In genomic region chr2:64966017-64966416, GRCh38 we compare ENCODE assay signal across 2 cellular contexts.
TF ChIP-seq lines count a peak whose summit lies in the region.

No MANE protein-coding gene starts in this region.

TF ChIP-seq in GM23338, 12 proteins besides CTCF, POLR2A, EP300 and RAD21 (continued from another document):
- TF ChIP-seq, protein P1, sequence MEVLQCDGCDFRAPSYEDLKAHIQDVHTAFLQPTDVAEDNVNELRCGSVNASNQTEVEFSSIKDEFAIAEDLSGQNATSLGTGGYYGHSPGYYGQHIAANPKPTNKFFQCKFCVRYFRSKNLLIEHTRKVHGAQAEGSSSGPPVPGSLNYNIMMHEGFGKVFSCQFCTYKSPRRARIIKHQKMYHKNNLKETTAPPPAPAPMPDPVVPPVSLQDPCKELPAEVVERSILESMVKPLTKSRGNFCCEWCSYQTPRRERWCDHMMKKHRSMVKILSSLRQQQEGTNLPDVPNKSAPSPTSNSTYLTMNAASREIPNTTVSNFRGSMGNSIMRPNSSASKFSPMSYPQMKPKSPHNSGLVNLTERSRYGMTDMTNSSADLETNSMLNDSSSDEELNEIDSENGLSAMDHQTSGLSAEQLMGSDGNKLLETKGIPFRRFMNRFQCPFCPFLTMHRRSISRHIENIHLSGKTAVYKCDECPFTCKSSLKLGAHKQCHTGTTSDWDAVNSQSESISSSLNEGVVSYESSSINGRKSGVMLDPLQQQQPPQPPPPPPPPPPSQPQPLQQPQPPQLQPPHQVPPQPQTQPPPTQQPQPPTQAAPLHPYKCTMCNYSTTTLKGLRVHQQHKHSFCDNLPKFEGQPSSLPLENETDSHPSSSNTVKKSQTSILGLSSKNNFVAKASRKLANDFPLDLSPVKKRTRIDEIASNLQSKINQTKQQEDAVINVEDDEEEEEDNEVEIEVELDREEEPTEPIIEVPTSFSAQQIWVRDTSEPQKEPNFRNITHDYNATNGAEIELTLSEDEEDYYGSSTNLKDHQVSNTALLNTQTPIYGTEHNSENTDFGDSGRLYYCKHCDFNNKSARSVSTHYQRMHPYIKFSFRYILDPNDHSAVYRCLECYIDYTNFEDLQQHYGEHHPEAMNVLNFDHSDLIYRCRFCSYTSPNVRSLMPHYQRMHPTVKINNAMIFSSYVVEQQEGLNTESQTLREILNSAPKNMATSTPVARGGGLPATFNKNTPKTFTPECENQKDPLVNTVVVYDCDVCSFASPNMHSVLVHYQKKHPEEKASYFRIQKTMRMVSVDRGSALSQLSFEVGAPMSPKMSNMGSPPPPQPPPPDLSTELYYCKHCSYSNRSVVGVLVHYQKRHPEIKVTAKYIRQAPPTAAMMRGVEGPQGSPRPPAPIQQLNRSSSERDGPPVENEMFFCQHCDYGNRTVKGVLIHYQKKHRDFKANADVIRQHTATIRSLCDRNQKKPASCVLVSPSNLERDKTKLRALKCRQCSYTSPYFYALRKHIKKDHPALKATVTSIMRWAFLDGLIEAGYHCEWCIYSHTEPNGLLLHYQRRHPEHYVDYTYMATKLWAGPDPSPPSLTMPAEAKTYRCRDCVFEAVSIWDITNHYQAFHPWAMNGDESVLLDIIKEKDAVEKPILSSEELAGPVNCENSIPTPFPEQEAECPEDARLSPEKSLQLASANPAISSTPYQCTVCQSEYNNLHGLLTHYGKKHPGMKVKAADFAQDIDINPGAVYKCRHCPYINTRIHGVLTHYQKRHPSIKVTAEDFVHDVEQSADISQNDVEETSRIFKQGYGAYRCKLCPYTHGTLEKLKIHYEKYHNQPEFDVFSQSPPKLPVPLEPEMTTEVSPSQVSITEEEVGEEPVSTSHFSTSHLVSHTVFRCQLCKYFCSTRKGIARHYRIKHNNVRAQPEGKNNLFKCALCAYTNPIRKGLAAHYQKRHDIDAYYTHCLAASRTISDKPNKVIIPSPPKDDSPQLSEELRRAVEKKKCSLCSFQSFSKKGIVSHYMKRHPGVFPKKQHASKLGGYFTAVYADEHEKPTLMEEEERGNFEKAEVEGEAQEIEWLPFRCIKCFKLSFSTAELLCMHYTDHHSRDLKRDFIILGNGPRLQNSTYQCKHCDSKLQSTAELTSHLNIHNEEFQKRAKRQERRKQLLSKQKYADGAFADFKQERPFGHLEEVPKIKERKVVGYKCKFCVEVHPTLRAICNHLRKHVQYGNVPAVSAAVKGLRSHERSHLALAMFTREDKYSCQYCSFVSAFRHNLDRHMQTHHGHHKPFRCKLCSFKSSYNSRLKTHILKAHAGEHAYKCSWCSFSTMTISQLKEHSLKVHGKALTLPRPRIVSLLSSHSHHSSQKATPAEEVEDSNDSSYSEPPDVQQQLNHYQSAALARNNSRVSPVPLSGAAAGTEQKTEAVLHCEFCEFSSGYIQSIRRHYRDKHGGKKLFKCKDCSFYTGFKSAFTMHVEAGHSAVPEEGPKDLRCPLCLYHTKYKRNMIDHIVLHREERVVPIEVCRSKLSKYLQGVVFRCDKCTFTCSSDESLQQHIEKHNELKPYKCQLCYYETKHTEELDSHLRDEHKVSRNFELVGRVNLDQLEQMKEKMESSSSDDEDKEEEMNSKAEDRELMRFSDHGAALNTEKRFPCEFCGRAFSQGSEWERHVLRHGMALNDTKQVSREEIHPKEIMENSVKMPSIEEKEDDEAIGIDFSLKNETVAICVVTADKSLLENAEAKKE (CRISPR knock-in tag; IDR thresholded peaks at IDR 0.05), result no peak
- TF ChIP-seq REST (IDR thresholded peaks at IDR 0.05; ENCODE audit: unreplicated experiment) (no peak), ZNF331 (CRISPR knock-in tag; IDR thresholded peaks at IDR 0.05; ENCODE audit: low read depth) (no peak), NANOG (IDR thresholded peaks at IDR 0.05; ENCODE audit: borderline replicate concordance) (no peak), JUNB (IDR thresholded peaks at IDR 0.05; ENCODE audit: unreplicated experiment) (no peak), STAT1 (IDR thresholded peaks at IDR 0.05; ENCODE audit: unreplicated experiment) (no peak), CREB1 (CRISPR knock-in tag; IDR thresholded peaks at IDR 0.05; ENCODE audit: low read depth) (no peak)

TF ChIP-seq in WTC11, 78 proteins besides CTCF, POLR2A, EP300 and RAD21 (continued from another document):
- TF ChIP-seq, protein P2, sequence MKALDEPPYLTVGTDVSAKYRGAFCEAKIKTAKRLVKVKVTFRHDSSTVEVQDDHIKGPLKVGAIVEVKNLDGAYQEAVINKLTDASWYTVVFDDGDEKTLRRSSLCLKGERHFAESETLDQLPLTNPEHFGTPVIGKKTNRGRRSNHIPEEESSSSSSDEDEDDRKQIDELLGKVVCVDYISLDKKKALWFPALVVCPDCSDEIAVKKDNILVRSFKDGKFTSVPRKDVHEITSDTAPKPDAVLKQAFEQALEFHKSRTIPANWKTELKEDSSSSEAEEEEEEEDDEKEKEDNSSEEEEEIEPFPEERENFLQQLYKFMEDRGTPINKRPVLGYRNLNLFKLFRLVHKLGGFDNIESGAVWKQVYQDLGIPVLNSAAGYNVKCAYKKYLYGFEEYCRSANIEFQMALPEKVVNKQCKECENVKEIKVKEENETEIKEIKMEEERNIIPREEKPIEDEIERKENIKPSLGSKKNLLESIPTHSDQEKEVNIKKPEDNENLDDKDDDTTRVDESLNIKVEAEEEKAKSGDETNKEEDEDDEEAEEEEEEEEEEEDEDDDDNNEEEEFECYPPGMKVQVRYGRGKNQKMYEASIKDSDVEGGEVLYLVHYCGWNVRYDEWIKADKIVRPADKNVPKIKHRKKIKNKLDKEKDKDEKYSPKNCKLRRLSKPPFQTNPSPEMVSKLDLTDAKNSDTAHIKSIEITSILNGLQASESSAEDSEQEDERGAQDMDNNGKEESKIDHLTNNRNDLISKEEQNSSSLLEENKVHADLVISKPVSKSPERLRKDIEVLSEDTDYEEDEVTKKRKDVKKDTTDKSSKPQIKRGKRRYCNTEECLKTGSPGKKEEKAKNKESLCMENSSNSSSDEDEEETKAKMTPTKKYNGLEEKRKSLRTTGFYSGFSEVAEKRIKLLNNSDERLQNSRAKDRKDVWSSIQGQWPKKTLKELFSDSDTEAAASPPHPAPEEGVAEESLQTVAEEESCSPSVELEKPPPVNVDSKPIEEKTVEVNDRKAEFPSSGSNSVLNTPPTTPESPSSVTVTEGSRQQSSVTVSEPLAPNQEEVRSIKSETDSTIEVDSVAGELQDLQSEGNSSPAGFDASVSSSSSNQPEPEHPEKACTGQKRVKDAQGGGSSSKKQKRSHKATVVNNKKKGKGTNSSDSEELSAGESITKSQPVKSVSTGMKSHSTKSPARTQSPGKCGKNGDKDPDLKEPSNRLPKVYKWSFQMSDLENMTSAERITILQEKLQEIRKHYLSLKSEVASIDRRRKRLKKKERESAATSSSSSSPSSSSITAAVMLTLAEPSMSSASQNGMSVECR (CRISPR knock-in tag; IDR thresholded peaks at IDR 0.05; ENCODE audit: borderline replicate concordance), result no peak
- TF ChIP-seq TEAD4 (CRISPR knock-in tag; IDR thresholded peaks at IDR 0.05) (no peak), PRRX2 (CRISPR knock-in tag; IDR thresholded peaks at IDR 0.05) (no peak), GABPB1 (CRISPR knock-in tag; IDR thresholded peaks at IDR 0.05) (no peak), NFATC4 (CRISPR knock-in tag; IDR thresholded peaks at IDR 0.05) (no peak), FOXJ3 (CRISPR knock-in tag; IDR thresholded peaks at IDR 0.05; ENCODE audit: borderline replicate concordance) (no peak), MLX (CRISPR knock-in tag; IDR thresholded peaks at IDR 0.05) (no peak), ZNF423 (CRISPR knock-in tag; IDR thresholded peaks at IDR 0.05) (no peak), TCF7 (CRISPR knock-in tag; IDR thresholded peaks at IDR 0.05; ENCODE audit: low read depth) (no peak)
- TF ChIP-seq, protein P3, sequence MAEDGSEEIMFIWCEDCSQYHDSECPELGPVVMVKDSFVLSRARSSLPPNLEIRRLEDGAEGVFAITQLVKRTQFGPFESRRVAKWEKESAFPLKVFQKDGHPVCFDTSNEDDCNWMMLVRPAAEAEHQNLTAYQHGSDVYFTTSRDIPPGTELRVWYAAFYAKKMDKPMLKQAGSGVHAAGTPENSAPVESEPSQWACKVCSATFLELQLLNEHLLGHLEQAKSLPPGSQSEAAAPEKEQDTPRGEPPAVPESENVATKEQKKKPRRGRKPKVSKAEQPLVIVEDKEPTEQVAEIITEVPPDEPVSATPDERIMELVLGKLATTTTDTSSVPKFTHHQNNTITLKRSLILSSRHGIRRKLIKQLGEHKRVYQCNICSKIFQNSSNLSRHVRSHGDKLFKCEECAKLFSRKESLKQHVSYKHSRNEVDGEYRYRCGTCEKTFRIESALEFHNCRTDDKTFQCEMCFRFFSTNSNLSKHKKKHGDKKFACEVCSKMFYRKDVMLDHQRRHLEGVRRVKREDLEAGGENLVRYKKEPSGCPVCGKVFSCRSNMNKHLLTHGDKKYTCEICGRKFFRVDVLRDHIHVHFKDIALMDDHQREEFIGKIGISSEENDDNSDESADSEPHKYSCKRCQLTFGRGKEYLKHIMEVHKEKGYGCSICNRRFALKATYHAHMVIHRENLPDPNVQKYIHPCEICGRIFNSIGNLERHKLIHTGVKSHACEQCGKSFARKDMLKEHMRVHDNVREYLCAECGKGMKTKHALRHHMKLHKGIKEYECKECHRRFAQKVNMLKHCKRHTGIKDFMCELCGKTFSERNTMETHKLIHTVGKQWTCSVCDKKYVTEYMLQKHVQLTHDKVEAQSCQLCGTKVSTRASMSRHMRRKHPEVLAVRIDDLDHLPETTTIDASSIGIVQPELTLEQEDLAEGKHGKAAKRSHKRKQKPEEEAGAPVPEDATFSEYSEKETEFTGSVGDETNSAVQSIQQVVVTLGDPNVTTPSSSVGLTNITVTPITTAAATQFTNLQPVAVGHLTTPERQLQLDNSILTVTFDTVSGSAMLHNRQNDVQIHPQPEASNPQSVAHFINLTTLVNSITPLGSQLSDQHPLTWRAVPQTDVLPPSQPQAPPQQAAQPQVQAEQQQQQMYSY (CRISPR knock-in tag; IDR thresholded peaks at IDR 0.05), result no peak
- TF ChIP-seq, protein P4, sequence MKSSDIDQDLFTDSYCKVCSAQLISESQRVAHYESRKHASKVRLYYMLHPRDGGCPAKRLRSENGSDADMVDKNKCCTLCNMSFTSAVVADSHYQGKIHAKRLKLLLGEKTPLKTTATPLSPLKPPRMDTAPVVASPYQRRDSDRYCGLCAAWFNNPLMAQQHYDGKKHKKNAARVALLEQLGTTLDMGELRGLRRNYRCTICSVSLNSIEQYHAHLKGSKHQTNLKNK (CRISPR knock-in tag; IDR thresholded peaks at IDR 0.05), result no peak
